Comparison of ENCODE assay signal across 9 cellular contexts in the genomic region with DNA sequence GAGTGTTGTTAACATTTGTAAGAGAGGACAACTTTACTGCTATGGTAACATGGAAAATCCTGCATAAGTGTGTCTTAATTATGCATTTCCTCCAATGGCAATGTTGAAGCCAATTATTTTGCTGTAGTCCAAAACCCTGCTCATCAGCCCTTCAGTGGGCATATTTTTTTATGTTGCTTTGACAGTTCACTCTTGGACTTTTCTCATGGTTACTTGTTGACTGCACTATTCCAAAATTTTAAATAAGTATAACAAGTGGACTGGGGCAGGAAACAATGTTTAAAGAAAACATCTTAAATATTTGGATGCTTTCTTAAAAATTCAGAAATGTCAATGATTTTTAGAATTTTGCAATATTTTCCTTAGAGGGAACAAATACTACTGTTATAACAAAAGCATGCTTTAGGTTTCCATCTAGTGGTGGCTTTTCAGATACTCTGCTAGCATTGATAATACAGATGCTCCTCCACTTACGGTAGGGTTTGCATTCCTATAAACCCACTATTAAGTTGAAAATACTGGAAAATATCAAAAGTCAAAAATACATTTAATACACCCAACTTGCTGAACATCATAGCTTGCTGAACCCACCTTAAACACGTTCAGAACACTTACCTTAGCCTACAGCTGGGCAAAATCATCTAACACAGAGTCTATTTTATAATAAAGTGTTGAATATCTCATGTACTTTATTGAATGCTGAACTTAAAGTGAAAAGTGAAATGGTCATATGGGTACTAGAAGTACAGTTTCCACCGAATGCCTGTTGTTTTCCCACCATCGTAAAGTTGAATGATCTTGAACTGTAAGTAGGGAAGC.
A peak's percentile ranks its signal among the peaks of the same experiment; 100 is the strongest.
DNase-seq lines count a peak whose midpoint lies in the region; ATAC-seq and TF ChIP-seq lines count a peak whose summit lies in the region.
"Had no signal": no experiment of that assay in that cellular context is flagged by ENCODE, and none has a peak within 500 bp of the region (broad histone marks: within the 10 kb centered on the region; RNA-seq: fewer than 3 reads in every experiment).

No MANE protein-coding gene starts in this region.

- no peaks in the 10 kb centered on the region for H3K9me3 ChIP-seq in stomach

- no peaks in the 10 kb centered on the region for H3K9me3 Mint-ChIP-seq in T-cell

- no peak overlapping the region for H3K4me3 Mint-ChIP-seq in T-cell

- no peak for TF ChIP-seq EP300 in stomach (IDR thresholded peaks at IDR 0.05)

- no peak overlapping the region for H3K27ac Mint-ChIP-seq in T-cell

- no peak overlapping the region for H3K27ac ChIP-seq in stomach
- H3K27ac ChIP-seq: epithelial cell of prostate had no signal

- H3K36me3 Mint-ChIP-seq in T-cell = no peaks in the 10 kb centered on the region

- H3K4me1 Mint-ChIP-seq in T-cell = peaks cover 2 to 13% (median 6%) of the 10 kb centered on the region in 3 donors

- intact Hi-C loops in stomach (cut with DNase I; ENCODE audit: low total_unique reads) = no loop called here

- 28 to 46% (median 39%) methylated on average over 4 of the region's 4 CpGs for WGBS in stomach, 5 donors

- CTCF ChIA-PET in T-cell (lab: Charles Lee) = interaction anchor here in 1 of 2 donors (1.2 to 2.0 kb wide), 3 partner anchors 8 to 232 kb away, joined by 3 to 7 read pairs (median 3); no protein-coding TSS in a partner anchor

- no peak overlapping the region for H3K4me3 ChIP-seq in stomach

- DNase-seq in AG20443 (ENCODE audit: low spot score) (peak; percentile 31), T-cell (no peak), globus pallidus (ENCODE audit: low spot score) (peak; percentile 57), stomach (no peak)
- no peak for DNase-seq in activated CD4-positive, CD25-positive, alpha-beta regulatory T cell (lab: John Stamatoyannopoulos, UW)

- H3K4me1 ChIP-seq in stomach = peaks cover 0 to 3% (median 0%) of the 10 kb centered on the region in 4 donors

- no peaks in the 10 kb centered on the region for H3K27me3 ChIP-seq in stomach

- ATAC-seq in GM18519 (IDR thresholded peaks at IDR 0.05; ENCODE audit: low FRiP score, unreplicated experiment) (peak; percentile 65), HG03565 (IDR thresholded peaks at IDR 0.05; ENCODE audit: unreplicated experiment) (peak; percentile 66), T-cell (replicated peaks in 1 of 4) (peak in 3 of 4 experiments; percentile 58 to 70 (median 64)), HG03457 (IDR thresholded peaks at IDR 0.05; ENCODE audit: unreplicated experiment) (no peak)

- TF ChIP-seq CTCF in stomach (IDR thresholded peaks at IDR 0.05) = peak in 4 of 7 experiments; percentile 30 to 55 (median 40)

- no peaks in the 10 kb centered on the region for H3K36me3 ChIP-seq in stomach

- TF ChIP-seq POLR2A in stomach (IDR thresholded peaks at IDR 0.05) = no peak

- POLR2A ChIA-PET in T-cell (lab: Charles Lee) = no interaction called here

- H3K27me3 Mint-ChIP-seq in T-cell = no peaks in the 10 kb centered on the region

Comparison
In these comparisons a context has a peak if more than half of its experiments do, and no peak if none do; other contexts are left out.
1. DNase-seq: peak in AG20443 (single experiment) and globus pallidus (single experiment); none in T-cell (0 of 34), stomach (single experiment) and activated CD4-positive, CD25-positive, alpha-beta regulatory T cell (0 of 4).